2 cellular contexts compared by ENCODE assay signal in genomic region chr17:64240261-64240740, GRCh38.
TF ChIP-seq lines count a peak whose summit lies in the region.

No MANE protein-coding gene starts in this region.

TF ChIP-seq in H1, 55 proteins besides CTCF, POLR2A, EP300 and RAD21:
- no peak for TF ChIP-seq TAF1 (IDR thresholded peaks at IDR 0.05; ENCODE audit: low read depth, low read length)
- TF ChIP-seq ASH2L (IDR thresholded peaks at IDR 0.05; ENCODE audit: low read length) = no peak
- no peak for TF ChIP-seq SIRT6 (IDR thresholded peaks at IDR 0.05; ENCODE audit: low read length)
- 0 out of 2 replicates have a peak, but pooled peaks have one; percentile 19 for TF ChIP-seq TEAD4 (IDR thresholded peaks at IDR 0.05; ENCODE audit: low read depth, low read length)
- TF ChIP-seq FOSL1 (IDR thresholded peaks at IDR 0.05; ENCODE audit: insufficient read depth, low read depth, low read length) = no peak
- TF ChIP-seq NANOG (IDR thresholded peaks at IDR 0.05; ENCODE audit: insufficient read depth, low read depth, low read length, poor library complexity, severe bottlenecking) = no peak

TF ChIP-seq in HepG2, 621 proteins besides CTCF, POLR2A, EP300 and RAD21:
- TF ChIP-seq ZNF768 (CRISPR knock-in tag; IDR thresholded peaks at IDR 0.05) = peak; percentile 62
- no peak for TF ChIP-seq THRA (CRISPR knock-in tag; IDR thresholded peaks at IDR 0.05; ENCODE audit: borderline replicate concordance)
- TF ChIP-seq SMAD3 (CRISPR knock-in tag; IDR thresholded peaks at IDR 0.05) = no peak
